In genomic region chr11:27472398-27473016, GRCh38 we compare ENCODE assay signal across 8 cellular contexts. TPM values are rescaled to one million over a fixed set of nuclear protein-coding genes. Genes with fewer than 3 reads are reported as not detected.
DNase-seq lines count a peak whose midpoint lies in the region; ATAC-seq and TF ChIP-seq lines count a peak whose summit lies in the region.

LGR4 (minus strand) TSS chr11:27472790; CDS start chr11:27472302, 488 bp downstream.

- no peaks in the 10 kb centered on the region for H3K9me3 Mint-ChIP-seq in type B pancreatic cell

- ATAC-seq in HG02678 (IDR thresholded peaks at IDR 0.05; ENCODE audit: unreplicated experiment), result peak; percentile 87
- ATAC-seq in left cardiac atrium, result peak; percentile 93 to 97

- DNase-seq in GM06990 (ENCODE audit: extremely low read depth, insufficient read length) (peak; percentile 74), NCI-H1436 (lab: John Stamatoyannopoulos, UW) (peak; percentile 95), T-helper 1 cell (peak; percentile 38 to 60 (median 53)), amniotic stem cell (lab: John Stamatoyannopoulos, UW) (peak; percentile 88), left cardiac atrium (peak; percentile 95), pons (ENCODE audit: low spot score) (peak; percentile 96), type B pancreatic cell (ENCODE audit: extremely low spot score, unreplicated experiment) (peak; percentile 88)

- no peaks in the 10 kb centered on the region for H3K27me3 ChIP-seq in GM06990 (replicated peaks; ENCODE audit: control insufficient read depth, insufficient read depth, low read length)

- peak within 1 kb of the TSS; percentile 96 for H3K4me3 Mint-ChIP-seq in type B pancreatic cell

- peak within 1 kb of the TSS; percentile 58 for H3K4me3 ChIP-seq in GM06990 (replicated peaks; ENCODE audit: low read depth, low read length)

- H3K36me3 Mint-ChIP-seq in type B pancreatic cell, result no peaks in the 10 kb centered on the region

- peaks cover 14% of the 10 kb centered on the region for H3K27me3 Mint-ChIP-seq in type B pancreatic cell

- H3K4me1 Mint-ChIP-seq in type B pancreatic cell (ENCODE audit: unreplicated experiment), result peaks cover 30% of the 10 kb centered on the region

- intact Hi-C loops in left cardiac atrium (cut with DNase I), result loop anchor here in 1 of 2 donors (10.0 kb wide), 1 partner anchor 108 kb away; the partner anchor contains the start of gene CCDC34

- peak within 1 kb of the TSS; percentile 93 for H3K27ac Mint-ChIP-seq in type B pancreatic cell

- TF ChIP-seq CTCF in GM06990 (IDR thresholded peaks at IDR 0.05; ENCODE audit: insufficient read depth, low read length, poor library complexity, severe bottlenecking) (no peak), type B pancreatic cell (conservative IDR thresholded peaks at IDR 0.05) (no peak)

- no peaks in the 10 kb centered on the region for H3K36me3 ChIP-seq in GM06990 (ENCODE audit: control insufficient read depth, insufficient read depth, low read length)

RNA-seq across cellular contexts. Expression of gene LGR4, which starts in this region (rescaled TPM):
- 10 to 100 TPM; 29.0 to 33.3 TPM for total RNA-seq in left cardiac atrium
- total RNA-seq in type B pancreatic cell (ENCODE audit: low replicate concordance), result 39.6 and 54.5 TPM in 2 replicates

Comparison
In these comparisons a context has a peak if more than half of its experiments do, and no peak if none do; other contexts are left out.
1. Peak in every context shown above with its lines: DNase-seq, ATAC-seq and H3K4me3 ChIP-seq.